Comparison of ENCODE assay signal across 8 cellular contexts in the genomic region with DNA sequence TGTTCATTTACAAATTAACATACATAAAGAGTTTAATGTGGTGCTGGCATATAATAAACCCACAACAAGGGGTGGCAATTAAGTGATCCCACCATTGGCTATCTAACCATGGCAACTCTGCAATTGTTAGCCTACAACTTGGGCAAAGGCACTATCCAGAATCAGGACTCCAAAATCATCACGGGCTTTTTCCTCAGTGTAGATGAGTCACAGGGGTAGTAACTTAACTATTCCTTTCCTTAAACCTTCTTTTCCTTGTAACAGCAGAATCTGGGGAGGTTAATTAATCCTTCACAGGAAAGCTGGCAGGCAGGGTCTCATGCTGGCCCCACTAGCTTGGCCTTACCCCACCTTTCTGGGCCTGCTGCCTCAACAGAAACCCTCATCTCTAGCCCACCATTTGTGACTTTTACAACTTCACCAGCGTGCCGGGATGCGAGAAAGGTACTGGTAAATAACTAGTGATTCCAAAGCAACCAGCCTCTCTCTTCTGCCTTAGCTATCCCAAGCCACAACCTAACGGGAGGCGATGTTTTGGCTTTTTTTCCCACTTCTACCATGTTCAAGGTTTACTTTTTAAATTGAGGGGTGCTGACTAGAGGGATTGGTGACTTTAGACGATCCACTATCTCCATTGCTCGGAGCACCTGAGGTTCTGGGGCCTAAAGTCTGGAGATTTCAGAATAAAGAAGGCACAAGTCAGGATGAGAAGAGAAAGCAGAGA. TPM values are rescaled to one million over a fixed set of nuclear protein-coding genes. Genes with fewer than 3 reads are reported as not detected.
DNase-seq lines count a peak whose midpoint lies in the region; ATAC-seq and TF ChIP-seq lines count a peak whose summit lies in the region.

No MANE protein-coding gene starts in this region.

- peaks cover 11% of the 10 kb centered on the region for H3K27me3 Mint-ChIP-seq in HFFc6 (ENCODE audit: insufficient read depth)
- H3K27me3 Mint-ChIP-seq in mesothelial cell of epicardium (ENCODE audit: low read depth): no peaks in the 10 kb centered on the region

- H3K36me3 Mint-ChIP-seq in HFFc6 (ENCODE audit: low read depth) (peaks cover 22% of the 10 kb centered on the region), mesothelial cell of epicardium (peaks cover 19% of the 10 kb centered on the region)

- H3K4me1 Mint-ChIP-seq in HFFc6 (ENCODE audit: low read depth) (peaks cover 41% of the 10 kb centered on the region), mesothelial cell of epicardium (peaks cover 40% of the 10 kb centered on the region)

- peak overlapping the region; percentile 97 for H3K4me3 Mint-ChIP-seq in HFFc6
- peak overlapping the region; percentile 95 for H3K4me3 Mint-ChIP-seq in mesothelial cell of epicardium

- in situ Hi-C loops in brain microvascular endothelial cell (cut with HindIII; ENCODE audit: low pct_ligation_motif_present, low sequenced_read_pairs): no loop called here

- H3K27ac Mint-ChIP-seq in HFFc6: peak overlapping the region; percentile 95
- peak overlapping the region; percentile 99 for H3K27ac Mint-ChIP-seq in mesothelial cell of epicardium

- no peak for ATAC-seq in GM21526 (IDR thresholded peaks at IDR 0.05; ENCODE audit: low FRiP score, unreplicated experiment)

- DNase-seq in HFFc6 (no peak), brain microvascular endothelial cell (no peak), mesothelial cell of epicardium (ENCODE audit: low spot score in 2 of 2, unreplicated experiment in 2 of 2) (no peak), NOMO-1 treated with DMSO at 0.1 percent for 48 hours (lab: John Stamatoyannopoulos, UW; ENCODE audit: unreplicated experiment) (no peak), NCI-H524 treated with DMSO at 0.1 percent for 48 hours (lab: John Stamatoyannopoulos, UW) (no peak)
- DNase-seq in effector CD4-positive, alpha-beta T cell: no peak

- no peaks in the 10 kb centered on the region for H3K27me3 ChIP-seq in brain microvascular endothelial cell (replicated peaks)

- H3K36me3 ChIP-seq in brain microvascular endothelial cell (replicated peaks): peaks cover 30% of the 10 kb centered on the region

- H3K4me3 ChIP-seq in brain microvascular endothelial cell (ENCODE audit: low read depth, low read length): peak overlapping the region; percentile 95

- TF ChIP-seq CTCF in 22Rv1 (IDR thresholded peaks at IDR 0.05) (no peak), HFFc6 (IDR thresholded peaks at IDR 0.05) (no peak), brain microvascular endothelial cell (IDR thresholded peaks at IDR 0.05; ENCODE audit: low read depth, low read length, missing control alignments) (no peak), mesothelial cell of epicardium (IDR thresholded peaks at IDR 0.05; ENCODE audit: unreplicated experiment) (no peak)

- H3K9me3 Mint-ChIP-seq in HFFc6 (no peaks in the 10 kb centered on the region), mesothelial cell of epicardium (no peaks in the 10 kb centered on the region)

- H3K27ac ChIP-seq in 22Rv1 (peak overlapping the region; percentile 97), brain microvascular endothelial cell (peak overlapping the region; percentile 75)

RNA-seq across cellular contexts. Expression of a gene that starts 0.7 kb away (rescaled TPM):
- total RNA-seq in HFFc6 (2021; fragmentation: NEBNext Ultra II Directional; extraction: Animal tissue kit (Norgen Biotek cat#: 25700)): 100 to 1,000 TPM; 257 to 366 (median 308) TPM
- total RNA-seq in mesothelial cell of epicardium: 356 to 359 TPM (median 356 TPM) in 3 replicates

RNA-seq across cellular contexts. Expression of a gene that starts 49.0 kb away (rescaled TPM):
- total RNA-seq in HFFc6 (2021; fragmentation: NEBNext Ultra II Directional; extraction: Animal tissue kit (Norgen Biotek cat#: 25700)): 10 to 100 TPM; 23.6 to 32.1 (median 29.8) TPM
- 35.4 to 38.6 TPM (median 36.3 TPM) in 3 replicates for total RNA-seq in mesothelial cell of epicardium

RNA-seq across cellular contexts. Expression of a gene that starts 52.1 kb away (rescaled TPM):
- total RNA-seq in HFFc6 (2021; fragmentation: NEBNext Ultra II Directional; extraction: Animal tissue kit (Norgen Biotek cat#: 25700)): 10 to 100 TPM; 77.3 to 99.3 (median 87.2) TPM
- 124 to 130 TPM (median 124 TPM) in 3 replicates for total RNA-seq in mesothelial cell of epicardium
